20 cellular contexts compared by ENCODE assay signal in genomic region chr2:23530121-23530908, GRCh38.
DNase-seq lines count a peak whose midpoint lies in the region; ATAC-seq and TF ChIP-seq lines count a peak whose summit lies in the region.
"Had no signal": no experiment of that assay in that cellular context is flagged by ENCODE, and none has a peak within 500 bp of the region (broad histone marks: within the 10 kb centered on the region; RNA-seq: fewer than 3 reads in every experiment).

No MANE protein-coding gene starts in this region.

- H3K36me3 ChIP-seq in WERI-Rb-1: no peaks in the 10 kb centered on the region; the same call in 1 of the 2 replicates
- H3K36me3 ChIP-seq: tibial nerve had no signal

- 0 out of 2 replicates have a peak, but pooled peaks have one; percentile 4 for TF ChIP-seq CTCF in WERI-Rb-1 (IDR thresholded peaks at IDR 0.05; ENCODE audit: low read depth, low read length)

- H3K9me3 ChIP-seq in WERI-Rb-1 (ENCODE audit: severe bottlenecking): no peaks in the 10 kb centered on the region
- H3K9me3 ChIP-seq: tibial nerve had no signal

- H3K4me3 ChIP-seq in WERI-Rb-1 (ENCODE audit: low read depth, low read length): 0 out of 2 replicates have a peak overlapping the region, but pooled peaks have one; percentile 2
- H3K4me3 ChIP-seq: tibial nerve had no signal

- DNase-seq in Ammon's horn (ENCODE audit: low spot score): peak; percentile 67
- DNase-seq in D341Med (ENCODE audit: low spot score): peak; percentile 79
- peak; percentile 100 for DNase-seq in NCI-H2171 treated with DMSO at 0.1 percent for 48 hours (lab: John Stamatoyannopoulos, UW)
- peak; percentile 91 for DNase-seq in WERI-Rb-1
- no peak for DNase-seq in SKM-1 (lab: John Stamatoyannopoulos, UW; ENCODE audit: unreplicated experiment)
- DNase-seq in activated CD4-positive, CD25-positive, alpha-beta regulatory T cell (lab: John Stamatoyannopoulos, UW): no peak
- DNase-seq: activated naive CD8-positive, alpha-beta T cell treated with anti-CD3 and anti-CD28 coated beads, Interleukin-2, amount 10 ng/mL, durations not matched to agents 7 days and 5 days; cerebellar nuclear complex; DMS79; HCEC 1CT; head of caudate nucleus; naive B cell; NCI-H526 treated with DMSO at 0.1 percent for 48 hours; SHP77; stimulated activated CD4-positive, alpha-beta T cell treated with anti-CD3 and anti-CD28 coated beads, Interleukin-1b, Interleukin-23, amount 100 ng/mL, for 48 hours; stimulated activated naive CD8-positive, alpha-beta T cell treated with anti-CD3 and anti-CD28 coated beads, Interleukin-15, Interleukin-2, amounts not matched to agents 100 U/mL and 50 U/mL, for 24 hours; T-cell had no signal

- H3K27ac ChIP-seq in WERI-Rb-1: peak overlapping the region; percentile 66
- H3K27ac ChIP-seq: HL-60 had no signal

- no peak for ATAC-seq in GM18909 (IDR thresholded peaks at IDR 0.05; ENCODE audit: poor library complexity, unreplicated experiment)
- ATAC-seq: stimulated activated naive CD8-positive, alpha-beta T cell treated with anti-CD3 and anti-CD28 coated beads, Interleukin-15, Interleukin-2, amounts not matched to agents 100 U/mL and 50 U/mL, for 24 hours; T-cell had no signal

- H3K27me3 ChIP-seq in WERI-Rb-1 (ENCODE audit: insufficient read depth, low read depth, severe bottlenecking): no peaks in the 10 kb centered on the region
- H3K27me3 ChIP-seq: tibial nerve had no signal

Comparison
In these comparisons a context has a peak if more than half of its experiments do, and no peak if none do; other contexts are left out.
1. DNase-seq: peak in Ammon's horn (single experiment), D341Med (single experiment), NCI-H2171 treated with DMSO at 0.1 percent for 48 hours (single experiment) and WERI-Rb-1 (single experiment); none in SKM-1 (single experiment) and activated CD4-positive, CD25-positive, alpha-beta regulatory T cell (0 of 4).